Comparison of ENCODE assay signal across 8 cellular contexts in genomic region chr3:194489736-194490612, GRCh38. TPM values are rescaled to one million over a fixed set of nuclear protein-coding genes. Genes with fewer than 3 reads are reported as not detected.
DNase-seq lines count a peak whose midpoint lies in the region; ATAC-seq and TF ChIP-seq lines count a peak whose summit lies in the region.

No MANE protein-coding gene starts in this region.

- peaks cover 7% of the 10 kb centered on the region for H3K36me3 Mint-ChIP-seq in CD8-positive, alpha-beta T cell

- no peak overlapping the region for H3K27ac ChIP-seq in CD8-positive, alpha-beta T cell (ENCODE audit: low read depth, low read length)

- H3K4me3 ChIP-seq in CD8-positive, alpha-beta T cell (ENCODE audit: low read depth, low read length) = no peak overlapping the region
- H3K4me3 ChIP-seq in cardiac fibroblast (replicated peaks in 1 of 2; ENCODE audit: low read depth in 2 of 2, low read length in 2 of 2) = no peak overlapping the region

- CTCF ChIA-PET in CD8-positive, alpha-beta T cell (lab: Charles Lee) = interaction anchor here (1.1 kb wide), 1 partner anchor 20 kb away, joined by 3 read pairs; no protein-coding TSS in a partner anchor

- peaks cover 23% of the 10 kb centered on the region for H3K4me1 ChIP-seq in CD8-positive, alpha-beta T cell (ENCODE audit: insufficient read depth, low read length)

- H3K9me3 ChIP-seq in CD8-positive, alpha-beta T cell (ENCODE audit: low read length) = no peaks in the 10 kb centered on the region

- no peaks in the 10 kb centered on the region for H3K9me3 Mint-ChIP-seq in CD8-positive, alpha-beta T cell

- H3K36me3 ChIP-seq in CD8-positive, alpha-beta T cell (ENCODE audit: insufficient read depth, low read length) = no peaks in the 10 kb centered on the region

- ATAC-seq in CD8-positive, alpha-beta T cell = no peak
- ATAC-seq in HG03342 (IDR thresholded peaks at IDR 0.05; ENCODE audit: unreplicated experiment) = peak; percentile 36
- no peak for ATAC-seq in GM19324 (IDR thresholded peaks at IDR 0.05; ENCODE audit: low FRiP score, unreplicated experiment)

- TF ChIP-seq POLR2A in GM19099 (IDR thresholded peaks at IDR 0.05; ENCODE audit: extremely low read depth, insufficient read length, low read depth) = peak; percentile 48

- no peaks in the 10 kb centered on the region for H3K27me3 Mint-ChIP-seq in CD8-positive, alpha-beta T cell (ENCODE audit: low read depth)

- H3K27ac Mint-ChIP-seq in CD8-positive, alpha-beta T cell = peak overlapping the region; percentile 50

- POLR2A ChIA-PET in CD8-positive, alpha-beta T cell (lab: Charles Lee) = no interaction called here

- H3K4me1 Mint-ChIP-seq in CD8-positive, alpha-beta T cell (ENCODE audit: low read depth) = peaks cover 30% of the 10 kb centered on the region

- DNase-seq in CD8-positive, alpha-beta T cell = no peak
- DNase-seq in cardiac fibroblast (ENCODE audit: low read depth in 2 of 2) (peak; percentile 60 to 78), NCI-H1417 (lab: John Stamatoyannopoulos, UW) (no peak), NCI-H2196 (lab: John Stamatoyannopoulos, UW; ENCODE audit: unreplicated experiment) (no peak), NCI-H146 (lab: John Stamatoyannopoulos, UW) (no peak)

- TF ChIP-seq CTCF in CD8-positive, alpha-beta T cell (IDR thresholded peaks at IDR 0.05) = no peak
- TF ChIP-seq CTCF in cardiac fibroblast (IDR thresholded peaks at IDR 0.05; ENCODE audit: low read depth, low read length) = no peak

- intact Hi-C loops in CD8-positive, alpha-beta T cell (cut with DNase I, micrococcal nuclease) = loop anchor here (5.0 to 10.0 kb wide), 7 partner anchors 277 to 1715 kb away; partner anchors contain the start of genes HES1 (in 2 of the 2), PPP1R2 (in 1 of the 2), TNK2 (in 1 of the 2) and XXYLT1 (in 1 of the 2)

- H3K27me3 ChIP-seq in CD8-positive, alpha-beta T cell (ENCODE audit: insufficient read depth, low read length) = no peaks in the 10 kb centered on the region

- H3K4me3 Mint-ChIP-seq in CD8-positive, alpha-beta T cell = no peak overlapping the region

RNA-seq across cellular contexts. Expression of gene ATP13A3, which starts 3.2 kb away (rescaled TPM):
- 10 to 100 TPM; 50.2 to 52.8 TPM for total RNA-seq in CD8-positive, alpha-beta T cell

Comparison
In these comparisons a context has a peak if more than half of its experiments do, and no peak if none do; other contexts are left out.
1. DNase-seq: peak in cardiac fibroblast (2 of 2); none in CD8-positive, alpha-beta T cell (0 of 7), NCI-H1417 (0 of 3), NCI-H2196 (single experiment) and NCI-H146 (single experiment).